ENCODE assay signal across 9 cellular contexts in the genomic region with DNA sequence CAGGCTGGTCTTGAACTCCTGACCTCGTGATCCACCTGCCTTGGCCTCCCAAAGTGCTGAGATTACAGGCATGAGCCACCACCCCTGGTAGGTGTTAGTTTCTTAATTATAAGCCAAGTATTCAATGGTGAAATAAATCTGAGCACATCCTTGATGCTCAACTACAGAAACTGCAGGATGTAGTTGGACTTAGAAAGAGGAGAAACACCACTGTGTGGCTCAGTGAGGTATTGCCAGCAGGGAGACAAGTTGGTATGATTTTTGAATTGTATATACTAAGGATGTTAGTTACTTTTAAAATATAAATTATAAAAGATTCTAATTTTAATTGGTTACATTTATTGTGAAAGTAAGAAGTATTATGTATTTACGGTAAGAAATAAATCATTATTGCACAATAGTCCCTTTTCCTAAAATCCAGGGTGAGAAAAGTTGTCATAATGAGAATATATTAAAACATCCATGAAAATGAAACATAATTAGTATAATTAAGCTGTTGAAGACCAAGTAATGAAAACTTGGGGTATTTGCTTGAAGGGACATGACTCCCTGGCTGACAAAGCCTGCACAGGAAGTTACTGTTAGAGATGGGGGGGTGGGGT. TPM values are rescaled to one million over a fixed set of nuclear protein-coding genes. Genes with fewer than 3 reads are reported as not detected.
DNase-seq lines count a peak whose midpoint lies in the region; ATAC-seq and TF ChIP-seq lines count a peak whose summit lies in the region.
"Had no signal": no experiment of that assay in that cellular context is flagged by ENCODE, and none has a peak within 500 bp of the region (broad histone marks: within the 10 kb centered on the region; RNA-seq: fewer than 3 reads in every experiment).

No MANE protein-coding gene starts in this region.

- no peaks in the 10 kb centered on the region for H3K9me3 Mint-ChIP-seq in activated naive CD8-positive, alpha-beta T cell treated with anti-CD3 and anti-CD28 coated beads, Interleukin-2, amount 10 ng/mL, durations not matched to agents 7 days and 5 days
- H3K9me3 Mint-ChIP-seq in activated naive CD8-positive, alpha-beta T cell treated with anti-CD3 and anti-CD28 coated beads, Interleukin-2, amount 50 U/mL, for 24 hours: no peaks in the 10 kb centered on the region
- H3K9me3 Mint-ChIP-seq in activated T-helper 2 cell treated with anti-CD3 and anti-CD28 coated beads, Interferon-gamma antibody, Interleukin-2, Interleukin-4, amounts not matched to agents 10 μg/mL and 5 μg/mL and 100 μg/mL, durations not matched to agents 14 hours and 24 hours and 36 hours: no peaks in the 10 kb centered on the region

- POLR2A ChIA-PET in activated naive CD8-positive, alpha-beta T cell treated with anti-CD3 and anti-CD28 coated beads, Interleukin-2, amount 10 ng/mL, durations not matched to agents 7 days and 5 days (lab: Charles Lee): no interaction called here

- no peaks in the 10 kb centered on the region for H4K20me1 ChIP-seq in MM.1S (ENCODE audit: insufficient read depth, low read length)

- H3K27me3 ChIP-seq in MM.1S (replicated peaks; ENCODE audit: insufficient read depth, low read length): no peaks in the 10 kb centered on the region
- no peaks in the 10 kb centered on the region for H3K27me3 ChIP-seq in dorsolateral prefrontal cortex

- no peaks in the 10 kb centered on the region for H3K4me1 ChIP-seq in MM.1S (ENCODE audit: low read length)

- H2AFZ ChIP-seq in MM.1S (ENCODE audit: low read length): no peak overlapping the region

- no peaks in the 10 kb centered on the region for H3K9me2 ChIP-seq in MM.1S (replicated peaks; ENCODE audit: insufficient read depth, low read length)

- H3K79me2 ChIP-seq in MM.1S (ENCODE audit: low read length): no peaks in the 10 kb centered on the region

- no peak overlapping the region for H3K4me2 ChIP-seq in MM.1S (ENCODE audit: low read depth, low read length)

- H3F3A ChIP-seq in MM.1S (ENCODE audit: insufficient read depth, low read length): no peaks in the 10 kb centered on the region

- H3K4me3 Mint-ChIP-seq in activated naive CD8-positive, alpha-beta T cell treated with anti-CD3 and anti-CD28 coated beads, Interleukin-2, amount 10 ng/mL, durations not matched to agents 7 days and 5 days: no peak overlapping the region
- H3K4me3 Mint-ChIP-seq in activated naive CD8-positive, alpha-beta T cell treated with anti-CD3 and anti-CD28 coated beads, Interleukin-2, amount 50 U/mL, for 24 hours: no peak overlapping the region
- H3K4me3 Mint-ChIP-seq in activated T-helper 2 cell treated with anti-CD3 and anti-CD28 coated beads, Interferon-gamma antibody, Interleukin-2, Interleukin-4, amounts not matched to agents 10 μg/mL and 5 μg/mL and 100 μg/mL, durations not matched to agents 14 hours and 24 hours and 36 hours (ENCODE audit: low read depth): no peak overlapping the region

- intact Hi-C loops in dorsolateral prefrontal cortex (cut with DNase I): no loop called here
- intact Hi-C loops in activated T-helper 2 cell treated with anti-CD3 and anti-CD28 coated beads, Interferon-gamma antibody, Interleukin-2, Interleukin-4, amounts not matched to agents 10 μg/mL and 5 μg/mL and 100 μg/mL, durations not matched to agents 14 hours and 24 hours and 36 hours (cut with micrococcal nuclease): no loop called here

- peak; percentile 73 for ATAC-seq in activated naive CD8-positive, alpha-beta T cell treated with anti-CD3 and anti-CD28 coated beads, Interleukin-2, amount 10 ng/mL, durations not matched to agents 7 days and 5 days (ENCODE audit: low read depth)
- no peak for ATAC-seq in activated naive CD8-positive, alpha-beta T cell treated with anti-CD3 and anti-CD28 coated beads, Interleukin-2, amount 50 U/mL, for 24 hours
- ATAC-seq in stimulated activated naive CD8-positive, alpha-beta T cell treated with anti-CD3 and anti-CD28 coated beads, Interleukin-15, Interleukin-2, amounts not matched to agents 100 U/mL and 50 U/mL, for 24 hours: peak; percentile 43
- ATAC-seq in GM19397 (IDR thresholded peaks at IDR 0.05; ENCODE audit: unreplicated experiment) (no peak), HG02763 (IDR thresholded peaks at IDR 0.05; ENCODE audit: unreplicated experiment) (no peak)

- H3K4me3 ChIP-seq in MM.1S (ENCODE audit: low read length): no peak overlapping the region
- H3K4me3 ChIP-seq in dorsolateral prefrontal cortex: no peak overlapping the region

- peak; percentile 27 for TF ChIP-seq CTCF in MM.1S (IDR thresholded peaks at IDR 0.05; ENCODE audit: low read length)
- TF ChIP-seq CTCF in dorsolateral prefrontal cortex (IDR thresholded peaks at IDR 0.05 in 54 of 56, conservative IDR thresholded peaks at IDR 0.05 in 2 of 56; ENCODE audit: low read depth in 1 of 56, partially characterized antibody in 56 of 56): peak in 40 of 56 donors; percentile 14 to 51 (median 32)

- H3K27ac ChIP-seq in MM.1S (ENCODE audit: low read length): no peak overlapping the region
- no peak overlapping the region for H3K27ac ChIP-seq in dorsolateral prefrontal cortex

- peaks cover 4% of the 10 kb centered on the region for H3K4me1 Mint-ChIP-seq in activated naive CD8-positive, alpha-beta T cell treated with anti-CD3 and anti-CD28 coated beads, Interleukin-2, amount 10 ng/mL, durations not matched to agents 7 days and 5 days
- H3K4me1 Mint-ChIP-seq in activated naive CD8-positive, alpha-beta T cell treated with anti-CD3 and anti-CD28 coated beads, Interleukin-2, amount 50 U/mL, for 24 hours: no peaks in the 10 kb centered on the region
- no peaks in the 10 kb centered on the region for H3K4me1 Mint-ChIP-seq in activated T-helper 2 cell treated with anti-CD3 and anti-CD28 coated beads, Interferon-gamma antibody, Interleukin-2, Interleukin-4, amounts not matched to agents 10 μg/mL and 5 μg/mL and 100 μg/mL, durations not matched to agents 14 hours and 24 hours and 36 hours (ENCODE audit: low read depth)

- no peak overlapping the region for H3K9ac ChIP-seq in MM.1S (ENCODE audit: low read length)

- H3K9me3 ChIP-seq in MM.1S (replicated peaks; ENCODE audit: insufficient read depth, low read length): no peaks in the 10 kb centered on the region

- H3K27ac Mint-ChIP-seq in activated naive CD8-positive, alpha-beta T cell treated with anti-CD3 and anti-CD28 coated beads, Interleukin-2, amount 10 ng/mL, durations not matched to agents 7 days and 5 days: no peak overlapping the region
- H3K27ac Mint-ChIP-seq in activated naive CD8-positive, alpha-beta T cell treated with anti-CD3 and anti-CD28 coated beads, Interleukin-2, amount 50 U/mL, for 24 hours: no peak overlapping the region
- no peak overlapping the region for H3K27ac Mint-ChIP-seq in activated T-helper 2 cell treated with anti-CD3 and anti-CD28 coated beads, Interferon-gamma antibody, Interleukin-2, Interleukin-4, amounts not matched to agents 10 μg/mL and 5 μg/mL and 100 μg/mL, durations not matched to agents 14 hours and 24 hours and 36 hours

- no peak for DNase-seq in activated naive CD8-positive, alpha-beta T cell treated with anti-CD3 and anti-CD28 coated beads, Interleukin-2, amount 10 ng/mL, durations not matched to agents 7 days and 5 days
- no peak for DNase-seq in activated naive CD8-positive, alpha-beta T cell treated with anti-CD3 and anti-CD28 coated beads, Interleukin-2, amount 50 U/mL, for 24 hours
- DNase-seq in MM.1S: peak; percentile 26
- no peak for DNase-seq in dorsolateral prefrontal cortex
- DNase-seq in stimulated activated naive CD8-positive, alpha-beta T cell treated with anti-CD3 and anti-CD28 coated beads, Interleukin-15, Interleukin-2, amounts not matched to agents 100 U/mL and 50 U/mL, for 24 hours: no peak
- no peak for DNase-seq in activated T-helper 2 cell treated with anti-CD3 and anti-CD28 coated beads, Interferon-gamma antibody, Interleukin-2, Interleukin-4, amounts not matched to agents 10 μg/mL and 5 μg/mL and 100 μg/mL, durations not matched to agents 14 hours and 24 hours and 36 hours (ENCODE audit: low spot score)

- peaks cover 12% of the 10 kb centered on the region for H3K36me3 Mint-ChIP-seq in activated naive CD8-positive, alpha-beta T cell treated with anti-CD3 and anti-CD28 coated beads, Interleukin-2, amount 10 ng/mL, durations not matched to agents 7 days and 5 days
- peaks cover 23% of the 10 kb centered on the region for H3K36me3 Mint-ChIP-seq in activated naive CD8-positive, alpha-beta T cell treated with anti-CD3 and anti-CD28 coated beads, Interleukin-2, amount 50 U/mL, for 24 hours (ENCODE audit: low read depth)
- no peaks in the 10 kb centered on the region for H3K36me3 Mint-ChIP-seq in activated T-helper 2 cell treated with anti-CD3 and anti-CD28 coated beads, Interferon-gamma antibody, Interleukin-2, Interleukin-4, amounts not matched to agents 10 μg/mL and 5 μg/mL and 100 μg/mL, durations not matched to agents 14 hours and 24 hours and 36 hours (ENCODE audit: low read depth)

- H3K36me3 ChIP-seq in MM.1S (replicated peaks; ENCODE audit: insufficient read depth, low read length): no peaks in the 10 kb centered on the region

- no peaks in the 10 kb centered on the region for H3K27me3 Mint-ChIP-seq in activated naive CD8-positive, alpha-beta T cell treated with anti-CD3 and anti-CD28 coated beads, Interleukin-2, amount 10 ng/mL, durations not matched to agents 7 days and 5 days
- H3K27me3 Mint-ChIP-seq in activated naive CD8-positive, alpha-beta T cell treated with anti-CD3 and anti-CD28 coated beads, Interleukin-2, amount 50 U/mL, for 24 hours: no peaks in the 10 kb centered on the region
- no peaks in the 10 kb centered on the region for H3K27me3 Mint-ChIP-seq in activated T-helper 2 cell treated with anti-CD3 and anti-CD28 coated beads, Interferon-gamma antibody, Interleukin-2, Interleukin-4, amounts not matched to agents 10 μg/mL and 5 μg/mL and 100 μg/mL, durations not matched to agents 14 hours and 24 hours and 36 hours (ENCODE audit: low read depth)

RNA-seq across cellular contexts. Expression of a gene that starts 17.6 kb away (rescaled TPM):
- total RNA-seq in activated naive CD8-positive, alpha-beta T cell treated with anti-CD3 and anti-CD28 coated beads, Interleukin-2, amount 10 ng/mL, durations not matched to agents 7 days and 5 days: 1 to 10 TPM; 8.3 to 8.8 TPM
- total RNA-seq in dorsolateral prefrontal cortex: 10 to 100 TPM; 13.0 to 66.4 (median 29.6) TPM
- 3.6 TPM in 2 replicates for total RNA-seq in activated T-helper 2 cell treated with anti-CD3 and anti-CD28 coated beads, Interferon-gamma antibody, Interleukin-2, Interleukin-4, amounts not matched to agents 10 μg/mL and 5 μg/mL and 100 μg/mL, durations not matched to agents 14 hours and 24 hours and 36 hours

RNA-seq across cellular contexts. Expression of a gene that starts 23.2 kb away (rescaled TPM):
- 10 to 100 TPM; 30.4 to 31.5 TPM for total RNA-seq in activated naive CD8-positive, alpha-beta T cell treated with anti-CD3 and anti-CD28 coated beads, Interleukin-2, amount 10 ng/mL, durations not matched to agents 7 days and 5 days
- 10 to 100 TPM in 3 of 120 experiments, 1 to 10 TPM in 79, under 1 TPM in 33, not detected in 5; 0.22 to 18.5 (median 1.6) TPM for total RNA-seq in dorsolateral prefrontal cortex
- 4.7 and 5.0 TPM in 2 replicates for total RNA-seq in activated T-helper 2 cell treated with anti-CD3 and anti-CD28 coated beads, Interferon-gamma antibody, Interleukin-2, Interleukin-4, amounts not matched to agents 10 μg/mL and 5 μg/mL and 100 μg/mL, durations not matched to agents 14 hours and 24 hours and 36 hours
- total RNA-seq: NCI-H460 had no signal

RNA-seq across cellular contexts. Expression of a gene that starts 33.5 kb away (rescaled TPM):
- 1,000 to 10,000 TPM; 1,453 to 1,569 TPM for total RNA-seq in activated naive CD8-positive, alpha-beta T cell treated with anti-CD3 and anti-CD28 coated beads, Interleukin-2, amount 10 ng/mL, durations not matched to agents 7 days and 5 days
- 100 to 1,000 TPM; 173 to 464 (median 290) TPM for total RNA-seq in dorsolateral prefrontal cortex
- total RNA-seq in activated T-helper 2 cell treated with anti-CD3 and anti-CD28 coated beads, Interferon-gamma antibody, Interleukin-2, Interleukin-4, amounts not matched to agents 10 μg/mL and 5 μg/mL and 100 μg/mL, durations not matched to agents 14 hours and 24 hours and 36 hours: 1,179 and 1,223 TPM in 2 replicates

Comparison
In these comparisons a context has a peak if more than half of its experiments do, and no peak if none do; other contexts are left out.
1. ATAC-seq: peak in activated naive CD8-positive, alpha-beta T cell treated with anti-CD3 and anti-CD28 coated beads, Interleukin-2, amount 10 ng/mL, durations not matched to agents 7 days and 5 days (single experiment) and stimulated activated naive CD8-positive, alpha-beta T cell treated with anti-CD3 and anti-CD28 coated beads, Interleukin-15, Interleukin-2, amounts not matched to agents 100 U/mL and 50 U/mL, for 24 hours (single experiment); none in activated naive CD8-positive, alpha-beta T cell treated with anti-CD3 and anti-CD28 coated beads, Interleukin-2, amount 50 U/mL, for 24 hours (single experiment), GM19397 (single experiment) and HG02763 (single experiment).